In the genomic region with DNA sequence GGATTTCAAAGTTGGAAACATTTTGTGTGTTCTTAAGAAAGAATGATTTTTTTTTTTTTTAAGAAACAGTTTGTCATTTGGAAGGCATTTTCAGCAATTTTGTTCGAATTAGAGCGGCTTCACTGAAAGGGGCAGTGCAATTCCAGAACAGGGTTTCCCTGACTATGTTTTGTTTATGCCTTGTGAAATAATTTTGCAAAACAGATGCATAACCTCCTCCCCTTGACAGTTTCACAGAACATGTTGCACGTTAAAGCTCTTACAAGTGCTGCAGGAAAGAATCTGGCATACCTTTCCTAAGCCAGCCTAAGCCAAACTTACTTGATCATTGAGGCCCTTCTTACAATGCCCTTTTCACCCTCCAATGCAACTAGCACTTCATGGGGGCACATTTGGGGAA, we compare ENCODE assay signal across 6 cellular contexts.
"Had no signal": no experiment of that assay in that cellular context is flagged by ENCODE, and none has a peak within 500 bp of the region (broad histone marks: within the 10 kb centered on the region; RNA-seq: fewer than 3 reads in every experiment).

No MANE protein-coding gene starts in this region.

- DNase-seq: GM23248, GOT3, HFFc6, IMR-90 had no signal

- H3K9me3 ChIP-seq: HAP-1 had no signal

- H2AFZ ChIP-seq: GM23248 had no signal

- ATAC-seq: HCT116 had no signal

- H3K27ac ChIP-seq: GM23248 had no signal

- H3K4me1 ChIP-seq: HAP-1 had no signal

- H3K4me3 ChIP-seq: GM23248, HAP-1 had no signal

- H3K36me3 ChIP-seq: HAP-1 had no signal
